ENCODE assay signal across 8 cellular contexts in the genomic region with DNA sequence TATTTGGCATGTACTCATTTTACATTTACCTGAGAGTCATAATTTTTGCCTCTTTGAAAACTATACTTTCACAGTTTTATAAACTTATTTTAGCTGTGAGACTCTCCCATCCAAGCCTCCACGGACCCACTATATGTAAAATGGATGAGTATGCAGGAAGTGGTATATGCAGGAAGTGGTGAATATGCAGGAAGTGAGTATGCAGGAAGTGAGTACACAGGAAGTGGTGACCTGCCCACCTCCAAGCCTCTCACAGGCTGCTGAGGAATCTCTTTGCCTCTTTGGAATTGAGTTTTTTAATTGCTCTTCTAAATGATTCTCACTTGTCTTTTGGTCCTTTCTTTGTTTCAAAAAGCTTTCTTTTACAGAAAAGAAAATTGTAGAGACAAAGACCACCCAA.
DNase-seq lines count a peak whose midpoint lies in the region; ATAC-seq lines count a peak whose summit lies in the region.

No MANE protein-coding gene starts in this region.

- peaks cover 27% of the 10 kb centered on the region for H3K4me1 Mint-ChIP-seq in activated T-cell treated with anti-CD3 and anti-CD28 coated beads, Interleukin-2, amount 50 U/mL, for 4 hours (ENCODE audit: low read depth)

- ATAC-seq in activated T-cell treated with anti-CD3 and anti-CD28 coated beads, Interleukin-2, amount 50 U/mL, for 4 hours: peak; percentile 99 to 100
- ATAC-seq in sciatic nerve: no peak

- peaks cover 49% of the 10 kb centered on the region for H3K9me3 Mint-ChIP-seq in activated T-cell treated with anti-CD3 and anti-CD28 coated beads, Interleukin-2, amount 50 U/mL, for 4 hours

- intact Hi-C loops in sciatic nerve (cut with DNase I): no loop called here

- DNase-seq in DMS53 (lab: John Stamatoyannopoulos, UW) (peak; percentile 1), DMS53 treated with DMSO at 0.1 percent for 48 hours (lab: John Stamatoyannopoulos, UW; ENCODE audit: unreplicated experiment) (no peak), LHCN-M2 (ENCODE audit: low read depth) (peak; percentile 22), sciatic nerve (ENCODE audit: low spot score) (no peak), NCI-H2227 (lab: John Stamatoyannopoulos, UW; ENCODE audit: unreplicated experiment) (no peak), glomerular visceral epithelial cell (ENCODE audit: extremely low spot score) (no peak)
- DNase-seq in activated T-cell treated with anti-CD3 and anti-CD28 coated beads, Interleukin-2, amount 50 U/mL, for 4 hours: peak; percentile 13
- DNase-seq in stimulated activated CD4-positive, alpha-beta T cell treated with anti-CD3 and anti-CD28 coated beads, Interleukin-15, amount 100 ng/mL, for 48 hours (ENCODE audit: low read depth in 2 of 2): peak; percentile 28 to 40

- peaks cover 14% of the 10 kb centered on the region for H3K36me3 Mint-ChIP-seq in activated T-cell treated with anti-CD3 and anti-CD28 coated beads, Interleukin-2, amount 50 U/mL, for 4 hours (ENCODE audit: insufficient read depth)

- no peaks in the 10 kb centered on the region for H3K27me3 Mint-ChIP-seq in activated T-cell treated with anti-CD3 and anti-CD28 coated beads, Interleukin-2, amount 50 U/mL, for 4 hours (ENCODE audit: low read depth)

- peak overlapping the region; percentile 73 for H3K4me3 Mint-ChIP-seq in activated T-cell treated with anti-CD3 and anti-CD28 coated beads, Interleukin-2, amount 50 U/mL, for 4 hours

Comparison
In these comparisons a context has a peak if more than half of its experiments do, and no peak if none do; other contexts are left out.
1. DNase-seq: peak in DMS53 (single experiment), LHCN-M2 (single experiment), activated T-cell treated with anti-CD3 and anti-CD28 coated beads, Interleukin-2, amount 50 U/mL, for 4 hours (single experiment) and stimulated activated CD4-positive, alpha-beta T cell treated with anti-CD3 and anti-CD28 coated beads, Interleukin-15, amount 100 ng/mL, for 48 hours (2 of 2); none in DMS53 treated with DMSO at 0.1 percent for 48 hours (single experiment), sciatic nerve (single experiment), NCI-H2227 (single experiment) and glomerular visceral epithelial cell (single experiment).